ENCODE assay signal across 8 cellular contexts in the genomic region with DNA sequence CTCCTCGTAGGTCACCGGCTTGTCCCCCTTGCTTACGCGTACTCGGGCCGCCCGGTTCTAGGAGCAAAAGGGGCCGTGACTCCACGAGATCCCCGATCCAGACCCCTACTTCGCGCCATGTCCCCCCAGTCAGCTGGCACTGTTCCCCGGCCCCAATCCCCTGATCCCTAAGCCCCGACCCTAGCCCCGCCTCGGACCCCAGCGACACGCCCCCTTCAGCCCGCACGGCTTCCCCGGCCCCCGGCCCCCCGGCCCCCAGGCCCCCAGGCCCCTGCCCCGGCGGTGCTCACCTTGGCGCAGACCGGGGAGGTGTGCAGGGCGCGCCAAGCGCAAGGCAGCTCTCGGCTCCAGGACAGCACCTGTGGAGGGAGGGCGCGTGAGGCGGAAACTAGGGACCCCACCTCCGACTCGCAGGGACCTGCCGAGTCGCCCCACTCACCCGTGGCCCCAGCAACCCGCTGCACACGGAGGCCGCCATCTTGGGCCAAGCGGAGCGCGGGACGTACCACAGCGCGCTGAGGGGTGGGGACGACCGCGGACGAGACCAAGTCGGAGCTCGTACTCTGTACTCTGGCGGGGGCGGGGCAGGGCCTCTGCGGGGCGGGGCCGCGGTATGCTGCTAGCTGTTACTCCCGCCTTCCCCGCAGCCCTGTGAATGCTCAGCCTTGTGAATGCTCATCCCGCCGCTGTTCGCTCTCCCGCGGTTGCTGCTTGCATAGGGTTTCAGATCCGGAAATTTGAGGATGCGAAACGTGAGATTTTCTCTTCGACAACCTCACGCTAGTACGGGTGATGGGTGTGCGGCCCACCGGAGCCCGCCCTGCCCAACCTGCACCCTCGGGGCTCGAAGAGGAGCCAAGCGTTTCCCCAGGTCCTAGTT. TPM values are rescaled to one million over a fixed set of nuclear protein-coding genes. Genes with fewer than 3 reads are reported as not detected.
DNase-seq lines count a peak whose midpoint lies in the region; ATAC-seq, FAIRE-seq and TF ChIP-seq lines count a peak whose summit lies in the region.

TSS of gene MRPS24 (minus strand) at position 500 of the 880 bp plus-strand sequence. CDS start at position 478, 22 bp downstream.

- H3K4me3 ChIP-seq in IMR-90 (ENCODE audit: insufficient read depth, low read depth, low read length) (peak within 1 kb of the TSS; percentile 93), OCI-LY7 (ENCODE audit: low read depth, low read length, poor library complexity, severe bottlenecking) (peak within 1 kb of the TSS; percentile 75), endothelial cell of umbilical vein (replicated peaks in 1 of 3; ENCODE audit: insufficient read depth in 1 of 3, low read depth in 1 of 3, low read length in 3 of 3) (peak within 1 kb of the TSS; percentile 52 to 71 (median 66))

- in situ Hi-C loops in IMR-90 (cut with MboI; ENCODE audit: low sequenced_read_pairs): no loop called here

- peak within 1 kb of the TSS; percentile 100 for H2BK15ac ChIP-seq in IMR-90 (ENCODE audit: low read depth, low read length)

- H3K9me1 ChIP-seq in IMR-90 (ENCODE audit: insufficient read depth, low read length) (peaks cover 39% of the 10 kb centered on the region), endothelial cell of umbilical vein (replicated peaks; ENCODE audit: control insufficient read depth, extremely low read depth, insufficient read depth, low read length) (no peaks in the 10 kb centered on the region)

- peak within 1 kb of the TSS; percentile 86 to 97 for H4K8ac ChIP-seq in IMR-90 (ENCODE audit: low read depth in 2 of 2, low read length in 2 of 2)

- intact Hi-C loops in IMR-90 (cut with micrococcal nuclease): no loop called here
- intact Hi-C loops in OCI-LY7 (cut with micrococcal nuclease; ENCODE audit: unreplicated experiment): no loop called here
- intact Hi-C loops in endothelial cell of umbilical vein (cut with micrococcal nuclease): loop anchor here (1.0 to 2.0 kb wide), 2 partner anchors 11 to 38 kb away; partner anchors contain the start of gene URGCP

- peak within 1 kb of the TSS; percentile 95 for H2AK9ac ChIP-seq in IMR-90 (replicated peaks; ENCODE audit: low read depth, low read length, poor library complexity)

- H3K9me2 ChIP-seq in OCI-LY7 (ENCODE audit: insufficient read depth, low read length): no peaks in the 10 kb centered on the region

- dilution Hi-C loops in IMR-90 (cut with HindIII; ENCODE audit: low sequenced_read_pairs, unreplicated experiment) (no loop called here), endothelial cell of umbilical vein (cut with MboI; ENCODE audit: extremely low pct_ligation_motif_present, low sequenced_read_pairs) (no loop called here)

- H3K4me2 ChIP-seq in IMR-90 (ENCODE audit: low read depth, low read length): peak within 1 kb of the TSS; percentile 99
- H3K4me2 ChIP-seq in OCI-LY7 (ENCODE audit: low read length): peak within 1 kb of the TSS; percentile 86
- H3K4me2 ChIP-seq in endothelial cell of umbilical vein (ENCODE audit: insufficient read depth, low read length): peak within 1 kb of the TSS; percentile 78

- peak within 1 kb of the TSS; percentile 99 for H3K23ac ChIP-seq in IMR-90 (ENCODE audit: low read depth, low read length)

- no peaks in the 10 kb centered on the region; the same call in 1 of the 2 replicates for H3K79me2 ChIP-seq in OCI-LY7 (ENCODE audit: insufficient read depth, low read depth, low read length)
- no peaks in the 10 kb centered on the region for H3K79me2 ChIP-seq in endothelial cell of umbilical vein (ENCODE audit: control insufficient read depth, insufficient read depth, low read length)

- H3K79me1 ChIP-seq in IMR-90 (ENCODE audit: low read depth in 1 of 2, low read length in 2 of 2): peaks cover 25 to 57% of the 10 kb centered on the region in 2 experiments

- peak within 1 kb of the TSS; percentile 97 for H3K27ac ChIP-seq in IMR-90 (ENCODE audit: insufficient read depth, low read length)
- H3K27ac ChIP-seq in OCI-LY7 (ENCODE audit: low read depth, low read length, poor library complexity, severe bottlenecking): peak within 1 kb of the TSS; percentile 3
- H3K27ac ChIP-seq in endothelial cell of umbilical vein (ENCODE audit: insufficient read depth, low read depth, low read length): no peak within 1 kb of the TSS

- peak within 1 kb of the TSS; percentile 100 for H2AK5ac ChIP-seq in IMR-90 (ENCODE audit: low read depth, low read length)

- peak within 1 kb of the TSS; percentile 98 for H4K91ac ChIP-seq in IMR-90 (ENCODE audit: insufficient read depth, low read depth, low read length)

- POLR2A ChIA-PET in IMR-90 (lab: Charles Lee; ENCODE audit: unreplicated experiment): interaction anchor here (0.5 to 0.9 kb wide), 4 partner anchors 11 to 984 kb away, joined by 3 to 7 read pairs (median 4); no protein-coding TSS in a partner anchor
- POLR2A ChIA-PET in OCI-LY7 (lab: Charles Lee): interaction anchor here (0.9 to 1.5 kb wide), 2 partner anchors 10 to 139 kb away, joined by 5 read pairs; no protein-coding TSS in a partner anchor
- POLR2A ChIA-PET in endothelial cell of umbilical vein (lab: Charles Lee): interaction anchor here (0.7 to 1.7 kb wide), 4 partner anchors 10 to 140 kb away, joined by 3 to 10 read pairs (median 3); no protein-coding TSS in a partner anchor

- no peak; the same call in 1 of the 2 replicates for TF ChIP-seq RAD21 in IMR-90 (IDR thresholded peaks at IDR 0.05; ENCODE audit: low read length)

- H4K5ac ChIP-seq in IMR-90 (ENCODE audit: low read depth, low read length): peak within 1 kb of the TSS; percentile 99

- H3K14ac ChIP-seq in IMR-90 (replicated peaks; ENCODE audit: low read depth, low read length): peak within 1 kb of the TSS; percentile 100

- CTCF ChIA-PET in IMR-90 (lab: Yijun Ruan, JAX) (no interaction called here), OCI-LY7 (lab: Charles Lee; ENCODE audit: unreplicated experiment) (no interaction called here), endothelial cell of umbilical vein (lab: Charles Lee) (interaction anchor here (0.6 to 1.8 kb wide), 8 partner anchors 10 to 85 kb away, joined by 3 to 9 read pairs (median 3); no protein-coding TSS in a partner anchor)

- H3K18ac ChIP-seq in IMR-90 (ENCODE audit: low read depth, low read length): peak within 1 kb of the TSS; percentile 100

- H3K36me3 ChIP-seq in IMR-90 (ENCODE audit: control insufficient read depth, insufficient read depth, low read length): peaks cover 15% of the 10 kb centered on the region
- peaks cover 24% of the 10 kb centered on the region for H3K36me3 ChIP-seq in OCI-LY7 (ENCODE audit: insufficient read depth, low read length)
- peaks cover 3 to 9% of the 10 kb centered on the region in 2 experiments for H3K36me3 ChIP-seq in endothelial cell of umbilical vein (ENCODE audit: control insufficient read depth in 2 of 2, extremely low read depth in 1 of 2, insufficient read depth in 2 of 2, low read length in 2 of 2)

- H3K56ac ChIP-seq in IMR-90 (ENCODE audit: extremely low read depth, insufficient read depth, low read length): peak within 1 kb of the TSS; percentile 91

- H2BK20ac ChIP-seq in IMR-90 (ENCODE audit: low read depth, low read length): peak within 1 kb of the TSS; percentile 100

- TF ChIP-seq CTCF in IMR-90 (conservative IDR thresholded peaks at IDR 0.05; ENCODE audit: low read depth, low read length) (no peak), OCI-LY7 (conservative IDR thresholded peaks at IDR 0.05; ENCODE audit: low read length) (no peak), endothelial cell of umbilical vein (IDR thresholded peaks at IDR 0.05; ENCODE audit: extremely low read depth in 1 of 2, insufficient read depth in 1 of 2, low read depth in 1 of 2, low read length in 2 of 2) (no peak)

- no TSS peak for BruUV-seq in IMR-90 (replicated peaks; lab: Mats Ljungman, UMichigan)
- BruUV-seq in OCI-LY7 (replicated peaks; lab: Mats Ljungman, UMichigan): no TSS peak
- BruUV-seq in endothelial cell of umbilical vein (replicated peaks; lab: Mats Ljungman, UMichigan): no TSS peak

- 0% methylated on average over 28 of the region's 79 CpGs; no CpG with 5 or more reads in 1 of the 2 experiments for WGBS in IMR-90 (ENCODE audit: extremely low coverage in 2 of 2, insufficient read length in 1 of 2), 2 experiments

- H3K27me3 ChIP-seq in IMR-90 (ENCODE audit: control insufficient read depth, insufficient read depth, low read length) (no peaks in the 10 kb centered on the region), endothelial cell of umbilical vein (ENCODE audit: control insufficient read depth in 2 of 2, insufficient read depth in 2 of 2, low read length in 2 of 2) (no peaks in the 10 kb centered on the region)

- peak within 1 kb of the TSS; percentile 100 for H3K4ac ChIP-seq in IMR-90 (ENCODE audit: low read depth, low read length)

- TF ChIP-seq POLR2A in IMR-90 (IDR thresholded peaks at IDR 0.05; ENCODE audit: low read depth, low read length): peak; percentile 92
- TF ChIP-seq POLR2A in endothelial cell of umbilical vein (IDR thresholded peaks at IDR 0.05; ENCODE audit: low read depth, low read length): peak; percentile 95

- ATAC-seq in GM21528 (IDR thresholded peaks at IDR 0.05; ENCODE audit: low FRiP score, unreplicated experiment) (peak; percentile 95), IMR-90 (ENCODE audit: low read depth) (peak; percentile 93)

- DNase-seq in DMS 273 treated with DMSO at 0.1 percent for 48 hours (lab: John Stamatoyannopoulos, UW) (peak; percentile 98), IMR-90 (peak; percentile 95), OCI-LY7 (ENCODE audit: low spot score) (peak; percentile 96), activated T-cell treated with anti-CD3 and anti-CD28 coated beads for 1 hour (ENCODE audit: low read depth) (peak; percentile 93), endothelial cell of umbilical vein (ENCODE audit: low read depth, low spot score) (peak; percentile 91), midbrain (lab: John Stamatoyannopoulos, UW) (peak; percentile 92)
- DNase-seq in stimulated activated CD8-positive, alpha-beta memory T cell treated with anti-CD3 and anti-CD28 coated beads, Interleukin-15, amount 100 ng/mL, for 48 hours (ENCODE audit: low read depth in 2 of 2): peak; percentile 88 to 90

- H2BK120ac ChIP-seq in IMR-90 (ENCODE audit: low read depth, low read length): peak within 1 kb of the TSS; percentile 99

- H4K20me1 ChIP-seq in IMR-90 (ENCODE audit: insufficient read depth, low read length): no peaks in the 10 kb centered on the region
- H4K20me1 ChIP-seq in OCI-LY7 (ENCODE audit: insufficient read depth, low read length): no peaks in the 10 kb centered on the region
- H4K20me1 ChIP-seq in endothelial cell of umbilical vein (replicated peaks; ENCODE audit: control insufficient read depth, extremely low read depth, insufficient read depth, low read length): no peaks in the 10 kb centered on the region

- FAIRE-seq in endothelial cell of umbilical vein (lab: Jason Lieb, UNC): peak; percentile 98

- peak within 1 kb of the TSS; percentile 94 for H2BK5ac ChIP-seq in IMR-90 (ENCODE audit: low read depth, low read length, poor library complexity, severe bottlenecking)

- H3K9ac ChIP-seq in IMR-90 (ENCODE audit: low read depth, low read length): peak within 1 kb of the TSS; percentile 86
- peak within 1 kb of the TSS; percentile 55 for H3K9ac ChIP-seq in endothelial cell of umbilical vein (replicated peaks; ENCODE audit: extremely low read depth, insufficient read depth, low read length)

- H2AFZ ChIP-seq in IMR-90 (replicated peaks; ENCODE audit: low read length, poor library complexity): peak within 1 kb of the TSS; percentile 99
- peak within 1 kb of the TSS; percentile 82 for H2AFZ ChIP-seq in OCI-LY7 (ENCODE audit: low read length)
- peak within 1 kb of the TSS; percentile 89 for H2AFZ ChIP-seq in endothelial cell of umbilical vein (ENCODE audit: low read depth, low read length)

- H3K4me1 ChIP-seq in IMR-90 (ENCODE audit: control insufficient read depth, insufficient read depth, low read length) (peaks cover 25% of the 10 kb centered on the region), OCI-LY7 (ENCODE audit: insufficient read depth, low read length, poor library complexity, severe bottlenecking) (peaks cover 14% of the 10 kb centered on the region), endothelial cell of umbilical vein (ENCODE audit: control insufficient read depth, extremely low read depth, insufficient read depth, low read length) (peaks cover 11% of the 10 kb centered on the region)

- no peaks in the 10 kb centered on the region for H3K9me3 ChIP-seq in IMR-90 (ENCODE audit: control insufficient read depth, insufficient read depth, low read length)
- no peaks in the 10 kb centered on the region for H3K9me3 ChIP-seq in OCI-LY7 (ENCODE audit: low read length)
- H3K9me3 ChIP-seq in endothelial cell of umbilical vein (replicated peaks; ENCODE audit: control insufficient read depth, insufficient read depth, low read length): no peaks in the 10 kb centered on the region

RNA-seq across cellular contexts. Expression of gene MRPS24, which starts in this region (rescaled TPM):
- 151 and 169 TPM in 2 replicates for total RNA-seq in IMR-90 (2012; rRNA removed)
- 266 and 299 TPM in 2 replicates for polyA plus RNA-seq in IMR-90 (2012; rRNA removed)
- polyA plus RNA-seq in IMR-90 (2012; cell fraction: cytosol; rRNA removed): 465 and 570 TPM in 2 replicates
- 100 and 188 TPM in 2 replicates for polyA plus RNA-seq in IMR-90 (2012; cell fraction: nucleus; rRNA removed; ENCODE audit: low replicate concordance)
- 60.6 and 65.1 TPM in 2 replicates for total RNA-seq in OCI-LY7 (2014; rRNA removed; shearing (Covaris generic))
- total RNA-seq in OCI-LY7 (2022): 83.4 and 89.7 TPM in 2 replicates
- 105 and 110 TPM in 2 replicates for total RNA-seq in endothelial cell of umbilical vein
- 279 and 293 TPM in 2 replicates for polyA plus RNA-seq in endothelial cell of umbilical vein
- polyA plus RNA-seq in endothelial cell of umbilical vein (2011; cell fraction: cytosol; rRNA removed): 223 and 233 TPM in 2 replicates
- 60.7 and 64.6 TPM in 2 replicates for polyA plus RNA-seq in endothelial cell of umbilical vein (2011; cell fraction: nucleus; rRNA removed)
- polyA plus RNA-seq in endothelial cell of umbilical vein (2012): 121 and 162 TPM in 2 replicates
- 51.2 and 58.2 TPM in 2 replicates for polyA minus RNA-seq in endothelial cell of umbilical vein
- polyA minus RNA-seq in endothelial cell of umbilical vein (2011; cell fraction: cytosol; rRNA and poly(A)+ RNA removed): 166 TPM
- 10.2 and 17.1 TPM in 2 replicates for polyA minus RNA-seq in endothelial cell of umbilical vein (2011; cell fraction: nucleus; rRNA and poly(A)+ RNA removed)
